In genomic region chr2:96509114-96509846, GRCh38 we compare ENCODE assay signal across 8 cellular contexts. TPM values are rescaled to one million over a fixed set of nuclear protein-coding genes. Genes with fewer than 3 reads are reported as not detected.
A peak's percentile ranks its signal among the peaks of the same experiment; 100 is the strongest.
DNase-seq lines count a peak whose midpoint lies in the region; ATAC-seq and TF ChIP-seq lines count a peak whose summit lies in the region.

No MANE protein-coding gene starts in this region.

- no peaks in the 10 kb centered on the region for H3K9me3 Mint-ChIP-seq in stimulated activated effector memory CD8-positive, alpha-beta T cell treated with anti-CD3 and anti-CD28 coated beads, Interleukin-12 subunit alpha, Interleukin-12 subunit beta, amount 100 ng/mL, for 72 hours

- TF ChIP-seq CTCF in BE2C (IDR thresholded peaks at IDR 0.05; ENCODE audit: low read depth, low read length): peak; percentile 82
- peak; percentile 92 for TF ChIP-seq CTCF in HL-60 (IDR thresholded peaks at IDR 0.05; ENCODE audit: insufficient read depth, low read length)

- H3K4me1 Mint-ChIP-seq in stimulated activated effector memory CD8-positive, alpha-beta T cell treated with anti-CD3 and anti-CD28 coated beads, Interleukin-12 subunit alpha, Interleukin-12 subunit beta, amount 100 ng/mL, for 72 hours: peaks cover 36% of the 10 kb centered on the region

- no peaks in the 10 kb centered on the region for H3K4me1 ChIP-seq in BE2C

- TF ChIP-seq POLR2A in erythroblast (IDR thresholded peaks at IDR 0.05; ENCODE audit: low read length): no peak

- DNase-seq in BE2C (peak; percentile 82), HL-60 (ENCODE audit: low read depth in 1 of 2, low spot score in 1 of 2) (peak; percentile 45 to 74), NCI-H82 treated with DMSO at 0.1 percent for 48 hours (lab: John Stamatoyannopoulos, UW; ENCODE audit: unreplicated experiment) (peak; percentile 32), erythroblast (lab: John Stamatoyannopoulos, UW) (peak; percentile 56 to 82), mucosa of gallbladder (ENCODE audit: low spot score) (peak; percentile 90)
- peak; percentile 62 for DNase-seq in activated CD8-positive, alpha-beta memory T cell treated with anti-CD3 and anti-CD28 coated beads, Interleukin-2, amount 50 U/mL, for 4 hours
- peak; percentile 75 to 90 for DNase-seq in stimulated activated effector memory CD8-positive, alpha-beta T cell treated with anti-CD3 and anti-CD28 coated beads, Interleukin-12 subunit alpha, Interleukin-12 subunit beta, amount 100 ng/mL, for 72 hours (ENCODE audit: low spot score in 2 of 2)

- peak overlapping the region; percentile 14 for H3K4me3 Mint-ChIP-seq in stimulated activated effector memory CD8-positive, alpha-beta T cell treated with anti-CD3 and anti-CD28 coated beads, Interleukin-12 subunit alpha, Interleukin-12 subunit beta, amount 100 ng/mL, for 72 hours

- H3K4me3 ChIP-seq in BE2C (ENCODE audit: low read depth, low read length): no peak overlapping the region
- no peak overlapping the region for H3K4me3 ChIP-seq in HL-60 (replicated peaks; ENCODE audit: insufficient read depth, low read length)

- peaks cover 7% of the 10 kb centered on the region for H3K36me3 Mint-ChIP-seq in stimulated activated effector memory CD8-positive, alpha-beta T cell treated with anti-CD3 and anti-CD28 coated beads, Interleukin-12 subunit alpha, Interleukin-12 subunit beta, amount 100 ng/mL, for 72 hours

- H3K36me3 ChIP-seq in BE2C: no peaks in the 10 kb centered on the region

- no peak overlapping the region for H3K27ac ChIP-seq in HL-60 (replicated peaks)

- H3K27ac Mint-ChIP-seq in stimulated activated effector memory CD8-positive, alpha-beta T cell treated with anti-CD3 and anti-CD28 coated beads, Interleukin-12 subunit alpha, Interleukin-12 subunit beta, amount 100 ng/mL, for 72 hours: peak overlapping the region; percentile 75

- H3K27me3 ChIP-seq in BE2C: no peaks in the 10 kb centered on the region
- H3K27me3 ChIP-seq in HL-60 (ENCODE audit: insufficient read depth, poor library complexity, severe bottlenecking): no peaks in the 10 kb centered on the region

- peak; percentile 79 for ATAC-seq in GM19035 (IDR thresholded peaks at IDR 0.05; ENCODE audit: unreplicated experiment)
- ATAC-seq in stimulated activated effector memory CD8-positive, alpha-beta T cell treated with anti-CD3 and anti-CD28 coated beads, Interleukin-12 subunit alpha, Interleukin-12 subunit beta, amount 100 ng/mL, for 72 hours: peak; percentile 68

- H3K9me3 ChIP-seq in BE2C: no peaks in the 10 kb centered on the region

RNA-seq across cellular contexts. Expression of gene NEURL3, which starts 4.1 kb away (rescaled TPM):
- not detected for polyA plus RNA-seq in BE2C (2012; ENCODE audit: insufficient read depth, insufficient read length, low read depth)
- 3.7 TPM for total RNA-seq in mucosa of gallbladder

RNA-seq across cellular contexts. Expression of gene ARID5A, which starts 27.3 kb away (rescaled TPM):
- polyA plus RNA-seq in BE2C (2012; ENCODE audit: insufficient read depth, insufficient read length, low read depth): 0.43 TPM
- 30.2 TPM for total RNA-seq in mucosa of gallbladder

Comparison
In these comparisons a context has a peak if more than half of its experiments do, and no peak if none do; other contexts are left out.
1. DNase-seq: peak in every context shown above with its lines; median percentile 90 in mucosa of gallbladder; 82 in stimulated activated effector memory CD8-positive, alpha-beta T cell treated with anti-CD3 and anti-CD28 coated beads, Interleukin-12 subunit alpha, Interleukin-12 subunit beta, amount 100 ng/mL, for 72 hours; 82 in BE2C; 69 in erythroblast; 62 in activated CD8-positive, alpha-beta memory T cell treated with anti-CD3 and anti-CD28 coated beads, Interleukin-2, amount 50 U/mL, for 4 hours; 60 in HL-60; 32 in NCI-H82 treated with DMSO at 0.1 percent for 48 hours.